Comparison of ENCODE assay signal across 8 cellular contexts in the genomic region with DNA sequence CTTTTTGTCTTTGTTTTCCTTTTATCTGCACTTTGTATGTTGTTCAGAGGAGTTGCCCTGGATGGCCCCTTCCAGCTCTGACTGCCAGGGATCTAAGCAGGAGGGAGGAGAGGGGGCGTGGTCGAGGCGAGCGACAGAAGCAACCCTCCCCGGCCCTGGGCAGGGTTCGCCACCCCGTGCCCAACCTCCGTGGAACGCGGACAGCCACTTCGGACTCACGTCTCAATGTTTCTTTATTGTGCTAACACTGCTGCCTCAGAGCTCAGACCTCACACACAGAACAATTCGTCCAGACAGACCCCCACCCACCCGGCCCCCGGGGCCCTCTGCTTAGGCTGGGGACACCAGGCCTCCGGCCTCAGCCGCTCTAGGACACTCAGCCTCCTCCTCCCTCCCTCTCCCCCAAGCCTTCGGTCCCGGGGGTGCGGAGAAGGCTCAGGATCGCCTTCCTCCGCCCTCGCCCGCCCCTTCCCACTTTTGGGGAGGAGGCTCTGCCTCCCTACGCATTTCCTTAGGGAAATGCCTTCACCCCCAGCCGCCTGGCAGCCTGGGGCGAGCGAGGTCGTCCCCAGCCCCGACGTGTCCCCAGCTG. TPM values are rescaled to one million over a fixed set of nuclear protein-coding genes. Genes with fewer than 3 reads are reported as not detected.
A peak's percentile ranks its signal among the peaks of the same experiment; 100 is the strongest.
DNase-seq lines count a peak whose midpoint lies in the region; ATAC-seq and TF ChIP-seq lines count a peak whose summit lies in the region.

No MANE protein-coding gene starts in this region.

- H3K27ac Mint-ChIP-seq in activated naive CD4-positive, alpha-beta T cell treated with anti-CD3 and anti-CD28 coated beads for 36 hours = peak overlapping the region; percentile 37
- peak overlapping the region; percentile 79 to 85 for H3K27ac Mint-ChIP-seq in natural killer cell

- intact Hi-C loops in activated naive CD4-positive, alpha-beta T cell treated with anti-CD3 and anti-CD28 coated beads for 36 hours (cut with micrococcal nuclease) = loop anchor here (1.0 to 2.0 kb wide), 5 partner anchors 37 to 74 kb away; a partner anchor contains a TSS
- intact Hi-C loops in natural killer cell (cut with micrococcal nuclease) = loop anchor here (5.0 kb wide), 1 partner anchor 52 kb away; a partner anchor contains a TSS
- intact Hi-C loops in uterus (cut with DNase I; ENCODE audit: low total_unique reads) = no loop called here
- intact Hi-C loops in OCI-LY7 (cut with micrococcal nuclease; ENCODE audit: unreplicated experiment) = no loop called here

- H3K4me3 ChIP-seq in foreskin fibroblast (ENCODE audit: low read depth in 1 of 2, low read length in 2 of 2) (peak overlapping the region; percentile 65 to 66), uterus (peak overlapping the region; percentile 66 to 68), OCI-LY7 (ENCODE audit: low read depth, low read length, poor library complexity, severe bottlenecking) (no peak overlapping the region)

- ATAC-seq in natural killer cell = peak; percentile 11 to 18 (median 13)

- no peaks in the 10 kb centered on the region for H4K20me1 ChIP-seq in OCI-LY7 (ENCODE audit: insufficient read depth, low read length)

- peak overlapping the region; percentile 81 for H3K4me3 Mint-ChIP-seq in activated naive CD4-positive, alpha-beta T cell treated with anti-CD3 and anti-CD28 coated beads for 36 hours
- H3K4me3 Mint-ChIP-seq in natural killer cell = peak overlapping the region; percentile 86

- no peaks in the 10 kb centered on the region for H3K79me2 ChIP-seq in OCI-LY7 (ENCODE audit: insufficient read depth, low read depth, low read length)

- no peaks in the 10 kb centered on the region for H3K4me1 ChIP-seq in uterus
- no peaks in the 10 kb centered on the region for H3K4me1 ChIP-seq in OCI-LY7 (ENCODE audit: insufficient read depth, low read length, poor library complexity, severe bottlenecking)

- peak overlapping the region; percentile 92 to 94 for H3K27ac ChIP-seq in uterus
- H3K27ac ChIP-seq in OCI-LY7 (ENCODE audit: low read depth, low read length, poor library complexity, severe bottlenecking) = no peak overlapping the region

- H3K4me1 Mint-ChIP-seq in activated naive CD4-positive, alpha-beta T cell treated with anti-CD3 and anti-CD28 coated beads for 36 hours (ENCODE audit: low read depth) = peaks cover 10% of the 10 kb centered on the region
- H3K4me1 Mint-ChIP-seq in natural killer cell = peaks cover 16 to 28% of the 10 kb centered on the region in 2 donors

- BruUV-seq in OCI-LY7 (replicated peaks; lab: Mats Ljungman, UMichigan) = no TSS peak

- no peaks in the 10 kb centered on the region for H3K9me3 Mint-ChIP-seq in activated naive CD4-positive, alpha-beta T cell treated with anti-CD3 and anti-CD28 coated beads for 36 hours
- H3K9me3 Mint-ChIP-seq in natural killer cell = no peaks in the 10 kb centered on the region

- POLR2A ChIA-PET in OCI-LY7 (lab: Charles Lee) = no interaction called here

- no peaks in the 10 kb centered on the region for H3K36me3 Mint-ChIP-seq in activated naive CD4-positive, alpha-beta T cell treated with anti-CD3 and anti-CD28 coated beads for 36 hours (ENCODE audit: low read depth)
- no peaks in the 10 kb centered on the region for H3K36me3 Mint-ChIP-seq in natural killer cell

- H3K27me3 Mint-ChIP-seq in activated naive CD4-positive, alpha-beta T cell treated with anti-CD3 and anti-CD28 coated beads for 36 hours (ENCODE audit: low read depth) = no peaks in the 10 kb centered on the region
- peaks cover 0 to 3% of the 10 kb centered on the region in 2 donors for H3K27me3 Mint-ChIP-seq in natural killer cell (ENCODE audit: low read depth in 2 of 2)

- no peak overlapping the region for H2AFZ ChIP-seq in OCI-LY7 (ENCODE audit: low read length)

- DNase-seq in NCI-H2171 treated with DMSO at 0.1 percent for 48 hours (lab: John Stamatoyannopoulos, UW) (peak; percentile 29), NCI-H2171 (lab: John Stamatoyannopoulos, UW) (no peak), NCI-H2029 (lab: John Stamatoyannopoulos, UW) (peak; percentile 57), foreskin fibroblast (peak; percentile 64 to 82), natural killer cell (no peak), uterus (peak; percentile 66 to 71), OCI-LY7 (ENCODE audit: low spot score) (no peak)
- DNase-seq in activated naive CD4-positive, alpha-beta T cell treated with anti-CD3 and anti-CD28 coated beads for 36 hours = peak; percentile 28

- no peak overlapping the region for H3K4me2 ChIP-seq in OCI-LY7 (ENCODE audit: low read length)

- H3K27me3 ChIP-seq in uterus = no peaks in the 10 kb centered on the region

- no peaks in the 10 kb centered on the region for H3K36me3 ChIP-seq in uterus
- no peaks in the 10 kb centered on the region for H3K36me3 ChIP-seq in OCI-LY7 (ENCODE audit: insufficient read depth, low read length)

- no peaks in the 10 kb centered on the region for H3K9me2 ChIP-seq in OCI-LY7 (ENCODE audit: insufficient read depth, low read length)

- TF ChIP-seq CTCF in foreskin fibroblast (IDR thresholded peaks at IDR 0.05; ENCODE audit: low read depth, low read length) (no peak), natural killer cell (IDR thresholded peaks at IDR 0.05) (no peak), uterus (IDR thresholded peaks at IDR 0.05) (no peak), OCI-LY7 (conservative IDR thresholded peaks at IDR 0.05; ENCODE audit: low read length) (no peak)

- no peak for TF ChIP-seq POLR2A in uterus (IDR thresholded peaks at IDR 0.05)

- H3K9me3 ChIP-seq in uterus = no peaks in the 10 kb centered on the region
- H3K9me3 ChIP-seq in OCI-LY7 (ENCODE audit: low read length) = no peaks in the 10 kb centered on the region

- CTCF ChIA-PET in activated naive CD4-positive, alpha-beta T cell treated with anti-CD3 and anti-CD28 coated beads for 36 hours (lab: Charles Lee) = interaction anchor here (0.6 to 3.3 kb wide), 4 partner anchors 37 to 85 kb away, joined by 3 to 17 read pairs (median 4); a partner anchor contains a TSS
- CTCF ChIA-PET in OCI-LY7 (lab: Charles Lee; ENCODE audit: unreplicated experiment) = no interaction called here

RNA-seq across cellular contexts. Expression of a gene that starts 8.3 kb away (rescaled TPM):
- not detected for total RNA-seq in activated naive CD4-positive, alpha-beta T cell treated with anti-CD3 and anti-CD28 coated beads for 36 hours
- total RNA-seq in natural killer cell = not detected
- total RNA-seq in uterus = under 1 TPM in 1 of 4 donors, not detected in 3; 0.37 TPM
- total RNA-seq in OCI-LY7 (2014; rRNA removed; shearing (Covaris generic)) = not detected in 2 replicates
- not detected in 2 replicates for total RNA-seq in OCI-LY7 (2022)

RNA-seq across cellular contexts. Expression of a gene that starts 27.5 kb away (rescaled TPM):
- under 1 TPM in 1 of 2 experiments, not detected in 1; 0.19 TPM for total RNA-seq in activated naive CD4-positive, alpha-beta T cell treated with anti-CD3 and anti-CD28 coated beads for 36 hours
- 1 to 10 TPM in 2 of 3 donors, under 1 TPM in 1; 0.64 to 4.4 (median 2.8) TPM for total RNA-seq in natural killer cell
- 1 to 10 TPM in 2 of 4 donors, under 1 TPM in 1, not detected in 1; 0.28 to 3.2 (median 1.1) TPM for total RNA-seq in uterus
- total RNA-seq in OCI-LY7 (2014; rRNA removed; shearing (Covaris generic)) = not detected in 2 replicates
- not detected in 2 replicates for total RNA-seq in OCI-LY7 (2022)

RNA-seq across cellular contexts. Expression of a gene that starts 45.8 kb away (rescaled TPM):
- total RNA-seq in activated naive CD4-positive, alpha-beta T cell treated with anti-CD3 and anti-CD28 coated beads for 36 hours = 1 to 10 TPM; 2.1 to 2.6 TPM
- total RNA-seq in natural killer cell (1 to 10 TPM; 1.3 to 5.0 (median 1.6) TPM), uterus (1 to 10 TPM in 2 of 4 donors, under 1 TPM in 1, not detected in 1; 0.97 to 3.6 (median 1.8) TPM), OCI-LY7 (2022) (0.63 and 0.85 TPM in 2 replicates)
- total RNA-seq in OCI-LY7 (2014; rRNA removed; shearing (Covaris generic)) = 0.57 TPM in 1 of 2 replicates, not detected in the other

RNA-seq across cellular contexts. Expression of a gene that starts 52.0 kb away (rescaled TPM):
- not detected for total RNA-seq in activated naive CD4-positive, alpha-beta T cell treated with anti-CD3 and anti-CD28 coated beads for 36 hours
- total RNA-seq in natural killer cell (100 to 1,000 TPM; 138 to 309 (median 298) TPM), uterus (1 to 10 TPM in 1 of 4 donors, under 1 TPM in 1, not detected in 2; 0.21 to 1.1 TPM), OCI-LY7 (2022) (not detected in 2 replicates)
- not detected in 2 replicates for total RNA-seq in OCI-LY7 (2014; rRNA removed; shearing (Covaris generic))

Comparison
In these comparisons a context has a peak if more than half of its experiments do, and no peak if none do; other contexts are left out.
1. DNase-seq: peak in NCI-H2171 treated with DMSO at 0.1 percent for 48 hours (single experiment), NCI-H2029 (single experiment), activated naive CD4-positive, alpha-beta T cell treated with anti-CD3 and anti-CD28 coated beads for 36 hours (single experiment), foreskin fibroblast (2 of 2) and uterus (2 of 2); none in NCI-H2171 (single experiment), natural killer cell (single experiment) and OCI-LY7 (single experiment).
2. intact Hi-C loops: an anchor here in activated naive CD4-positive, alpha-beta T cell treated with anti-CD3 and anti-CD28 coated beads for 36 hours (1.0 to 2.0 kb wide) and natural killer cell (5.0 kb wide); none called in uterus and OCI-LY7.